In genomic region chr6:37182736-37183590, GRCh38 we compare ENCODE assay signal across 10 cellular contexts. TPM values are rescaled to one million over a fixed set of nuclear protein-coding genes. Genes with fewer than 3 reads are reported as not detected.
A peak's percentile ranks its signal among the peaks of the same experiment; 100 is the strongest.
DNase-seq lines count a peak whose midpoint lies in the region; ATAC-seq and TF ChIP-seq lines count a peak whose summit lies in the region.
"Had no signal": no experiment of that assay in that cellular context is flagged by ENCODE, and none has a peak within 500 bp of the region (broad histone marks: within the 10 kb centered on the region; RNA-seq: fewer than 3 reads in every experiment).

No MANE protein-coding gene starts in this region.

- H3K4me2 ChIP-seq in DOHH2 (ENCODE audit: low read length) (0 out of 2 replicates have a peak overlapping the region, but pooled peaks have one; percentile 6), osteoblast (ENCODE audit: insufficient read depth, low read length) (no peak overlapping the region)
- H3K4me2 ChIP-seq: KMS-11 had no signal

- intact Hi-C loops in adrenal gland (cut with DNase I) = no loop called here

- CTCF ChIA-PET in T-cell (lab: Charles Lee) = interaction anchor here in 1 of 2 donors (0.7 to 3.3 kb wide), 3 partner anchors 11 to 165 kb away, joined by 3 to 16 read pairs (median 9); no protein-coding TSS in a partner anchor

- ATAC-seq in T-cell (replicated peaks in 1 of 4) = peak; percentile 96 to 97 (median 97)
- no peak for ATAC-seq in GM21360 (IDR thresholded peaks at IDR 0.05; ENCODE audit: unreplicated experiment)
- no peak for ATAC-seq in HG03571 (IDR thresholded peaks at IDR 0.05; ENCODE audit: unreplicated experiment)

- no peak for TF ChIP-seq POLR2A in adrenal gland (IDR thresholded peaks at IDR 0.05)

- peak; percentile 36 to 83 (median 67) for DNase-seq in T-cell
- DNase-seq in adrenal gland = peak in 4 of 7 donors; percentile 39 to 64 (median 51)
- DNase-seq in osteoblast (ENCODE audit: insufficient read length, low spot score, missing footprints) = peak; percentile 51
- no peak for DNase-seq in NCI-H345 (lab: John Stamatoyannopoulos, UW)
- no peak for DNase-seq in DMS 273 (lab: John Stamatoyannopoulos, UW; ENCODE audit: unreplicated experiment)

- H3K27ac ChIP-seq in DOHH2 (ENCODE audit: low read depth, low read length) = no peak overlapping the region
- H3K27ac ChIP-seq in adrenal gland = peak overlapping the region in 3 of 5 donors; percentile 4 to 71 (median 56)
- H3K27ac ChIP-seq in osteoblast (ENCODE audit: low read depth, low read length) = no peak overlapping the region
- H3K27ac ChIP-seq: KMS-11, parathyroid adenoma had no signal

- 65 to 72% (median 69%) methylated on average over 8 of the region's 8 CpGs for WGBS in adrenal gland, 4 donors

- H3K79me2 ChIP-seq in DOHH2 (ENCODE audit: control insufficient read depth, low read length) = no peaks in the 10 kb centered on the region
- no peaks in the 10 kb centered on the region for H3K79me2 ChIP-seq in osteoblast (ENCODE audit: insufficient read depth, low read length)
- H3K79me2 ChIP-seq: parathyroid adenoma had no signal

- H3K9me3 Mint-ChIP-seq in T-cell = peaks cover 0 to 6% (median 0%) of the 10 kb centered on the region in 3 donors

- peak overlapping the region; percentile 97 to 99 for H3K27ac Mint-ChIP-seq in T-cell

- H3K27me3 ChIP-seq in DOHH2 (ENCODE audit: control insufficient read depth, low read length) = no peaks in the 10 kb centered on the region
- H3K27me3 ChIP-seq in adrenal gland = no peaks in the 10 kb centered on the region
- no peaks in the 10 kb centered on the region for H3K27me3 ChIP-seq in osteoblast (ENCODE audit: insufficient read depth, low read length)

- no peaks in the 10 kb centered on the region for H3F3A ChIP-seq in DOHH2 (ENCODE audit: control insufficient read depth, insufficient read depth)

- no peaks in the 10 kb centered on the region for H3K27me3 Mint-ChIP-seq in T-cell

- H3K9me2 ChIP-seq in DOHH2 (replicated peaks; ENCODE audit: control insufficient read depth, low read length) = no peaks in the 10 kb centered on the region

- TF ChIP-seq CTCF in DOHH2 (IDR thresholded peaks at IDR 0.05; ENCODE audit: low read depth, low read length, poor library complexity, severe bottlenecking) (no peak), adrenal gland (IDR thresholded peaks at IDR 0.05) (no peak), osteoblast (IDR thresholded peaks at IDR 0.05; ENCODE audit: extremely low read depth, low read depth, low read length) (no peak)

- peaks cover 8% of the 10 kb centered on the region for H3K36me3 Mint-ChIP-seq in T-cell

- no peaks in the 10 kb centered on the region for H3K36me3 ChIP-seq in DOHH2 (ENCODE audit: control insufficient read depth, low read length)
- no peaks in the 10 kb centered on the region for H3K36me3 ChIP-seq in adrenal gland (replicated peaks in 1 of 2)
- H3K36me3 ChIP-seq in osteoblast (ENCODE audit: insufficient read depth, low read length) = no peaks in the 10 kb centered on the region

- H3K4me3 Mint-ChIP-seq in T-cell = peak overlapping the region in 2 of 3 donors; percentile 54 to 68

- no peak overlapping the region for H3K4me3 ChIP-seq in DOHH2 (ENCODE audit: low read length)
- H3K4me3 ChIP-seq in adrenal gland = no peak overlapping the region
- H3K4me3 ChIP-seq in osteoblast (ENCODE audit: insufficient read depth, low read length) = no peak overlapping the region

- peaks cover 54 to 75% (median 63%) of the 10 kb centered on the region in 3 donors for H3K4me1 Mint-ChIP-seq in T-cell

- H2AFZ ChIP-seq in osteoblast (ENCODE audit: low read length) = no peak overlapping the region
- H2AFZ ChIP-seq: parathyroid adenoma had no signal

- H3K9me3 ChIP-seq in DOHH2 (ENCODE audit: control insufficient read depth, insufficient read depth, low read length) (no peaks in the 10 kb centered on the region), adrenal gland (replicated peaks in 1 of 3) (no peaks in the 10 kb centered on the region), osteoblast (ENCODE audit: low read depth, low read length) (no peaks in the 10 kb centered on the region)

- POLR2A ChIA-PET in T-cell (lab: Charles Lee) = interaction anchor here in 1 of 2 donors (1.6 kb wide), 1 partner anchor 27 kb away, joined by 4 read pairs; no protein-coding TSS in a partner anchor

- peaks cover 9% of the 10 kb centered on the region for H3K4me1 ChIP-seq in DOHH2 (ENCODE audit: control insufficient read depth, low read length)
- peaks cover 0 to 7% of the 10 kb centered on the region in 2 donors for H3K4me1 ChIP-seq in adrenal gland (replicated peaks in 1 of 2)
- no peaks in the 10 kb centered on the region for H3K4me1 ChIP-seq in osteoblast (ENCODE audit: insufficient read depth, low read length)
- H3K4me1 ChIP-seq: parathyroid adenoma had no signal

- H4K20me1 ChIP-seq in DOHH2 (ENCODE audit: control insufficient read depth, insufficient read depth, low read depth, low read length) (no peaks in the 10 kb centered on the region), osteoblast (ENCODE audit: insufficient read depth, low read length) (no peaks in the 10 kb centered on the region)

RNA-seq across cellular contexts. Expression of gene PIM1, which starts 13.0 kb away (rescaled TPM):
- total RNA-seq in T-cell (100 to 1,000 TPM; 225 to 334 (median 313) TPM), adrenal gland (10 to 100 TPM in 7 of 8 donors, 1 to 10 TPM in 1; 2.8 to 36.6 (median 21.4) TPM), osteoblast (14.8 and 16.2 TPM in 2 replicates)
- 10 to 100 TPM; 10.6 to 31.2 (median 12.3) TPM for polyA plus RNA-seq in adrenal gland

Comparison
In these comparisons a context has a peak if more than half of its experiments do, and no peak if none do; other contexts are left out.
1. H3K27ac ChIP-seq: peak in adrenal gland (3 of 5); none in DOHH2 (single experiment) and osteoblast (single experiment).
2. ATAC-seq: peak in T-cell (4 of 4); none in GM21360 (single experiment) and HG03571 (single experiment).
3. DNase-seq: peak in T-cell (34 of 34), adrenal gland (4 of 7) and osteoblast (single experiment); none in NCI-H345 (single experiment) and DMS 273 (single experiment).
4. RNA of gene PIM1, which starts 13.0 kb away (total RNA-seq): 225 to 334 TPM in T-cell; 2.8 to 36.6 TPM in adrenal gland and 14.8 to 16.2 TPM in osteoblast; every median in the first group is over 4 times any median in the second.